8 cellular contexts compared by ENCODE assay signal in genomic region chr12:49777800-49778748, GRCh38. TPM values are rescaled to one million over a fixed set of nuclear protein-coding genes. Genes with fewer than 3 reads are reported as not detected.
A peak's percentile ranks its signal among the peaks of the same experiment; 100 is the strongest.
DNase-seq lines count a peak whose midpoint lies in the region; ATAC-seq and TF ChIP-seq lines count a peak whose summit lies in the region.

No MANE protein-coding gene starts in this region.

- peak; percentile 96 for ATAC-seq in CD4-positive, alpha-beta T cell (ENCODE audit: poor library complexity)
- ATAC-seq in HG02798 (IDR thresholded peaks at IDR 0.05; ENCODE audit: poor library complexity, unreplicated experiment), result peak; percentile 45
- ATAC-seq in HG03025 (IDR thresholded peaks at IDR 0.05; ENCODE audit: low FRiP score, unreplicated experiment), result no peak
- ATAC-seq in GM21367 (IDR thresholded peaks at IDR 0.05; ENCODE audit: unreplicated experiment), result no peak

- peak; percentile 91 for TF ChIP-seq CTCF in CD4-positive, alpha-beta T cell (IDR thresholded peaks at IDR 0.05)

- intact Hi-C loops in CD4-positive, alpha-beta T cell (cut with DNase I, micrococcal nuclease), result loop anchor here (1.0 to 10.0 kb wide), 4 partner anchors 37 to 133 kb away; partner anchors contain the start of gene TMBIM6 (in 2 of the 2)

- peaks cover 6% of the 10 kb centered on the region for H3K27me3 ChIP-seq in CD4-positive, alpha-beta T cell (ENCODE audit: control insufficient read depth, insufficient read depth, low read length)

- POLR2A ChIA-PET in CD4-positive, alpha-beta T cell (lab: Charles Lee), result interaction anchor here (2.2 to 2.5 kb wide), 2 partner anchors 37 to 65 kb away, joined by 9 to 32 read pairs; partner anchors contain the start of genes BCDIN3D and TMBIM6

- H3K9me3 Mint-ChIP-seq in CD4-positive, alpha-beta T cell, result no peaks in the 10 kb centered on the region
- H3K9me3 Mint-ChIP-seq in T-helper 1 cell treated with Interleukin-12 subunit alpha and Interleukin-12 subunit beta and Interleukin-4 antibody, amounts not matched to agents 30 μg/mL and 1 μg/mL, for 36 hours, result no peaks in the 10 kb centered on the region

- H3K4me3 Mint-ChIP-seq in CD4-positive, alpha-beta T cell, result no peak overlapping the region
- H3K4me3 Mint-ChIP-seq in T-helper 1 cell treated with Interleukin-12 subunit alpha and Interleukin-12 subunit beta and Interleukin-4 antibody, amounts not matched to agents 30 μg/mL and 1 μg/mL, for 36 hours, result no peak overlapping the region

- H3K27me3 Mint-ChIP-seq in CD4-positive, alpha-beta T cell, result peaks cover 31% of the 10 kb centered on the region
- H3K27me3 Mint-ChIP-seq in T-helper 1 cell treated with Interleukin-12 subunit alpha and Interleukin-12 subunit beta and Interleukin-4 antibody, amounts not matched to agents 30 μg/mL and 1 μg/mL, for 36 hours (ENCODE audit: low read depth), result peaks cover 27% of the 10 kb centered on the region

- H3K27ac Mint-ChIP-seq in CD4-positive, alpha-beta T cell, result no peak overlapping the region
- peak overlapping the region; percentile 0 for H3K27ac Mint-ChIP-seq in T-helper 1 cell treated with Interleukin-12 subunit alpha and Interleukin-12 subunit beta and Interleukin-4 antibody, amounts not matched to agents 30 μg/mL and 1 μg/mL, for 36 hours

- DNase-seq in CD4-positive, alpha-beta T cell, result peak; percentile 61 to 80 (median 72)
- peak; percentile 54 for DNase-seq in activated naive CD8-positive, alpha-beta T cell treated with anti-CD3 and anti-CD28 coated beads, Interleukin-2, amount 50 U/mL, for 16 hours (ENCODE audit: low read depth, low spot score)
- peak; percentile 48 for DNase-seq in iPS DF 19.7 (ENCODE audit: low read depth, low spot score)
- peak; percentile 58 to 61 (median 60) for DNase-seq in stimulated activated CD4-positive, alpha-beta T cell treated with anti-CD3 and anti-CD28 coated beads, Interleukin-1b, Interleukin-23, amount 100 ng/mL, for 24 hours (ENCODE audit: low read depth in 4 of 4, low spot score in 1 of 4)

- H3K36me3 Mint-ChIP-seq in CD4-positive, alpha-beta T cell (ENCODE audit: low read depth), result no peaks in the 10 kb centered on the region
- no peaks in the 10 kb centered on the region for H3K36me3 Mint-ChIP-seq in T-helper 1 cell treated with Interleukin-12 subunit alpha and Interleukin-12 subunit beta and Interleukin-4 antibody, amounts not matched to agents 30 μg/mL and 1 μg/mL, for 36 hours (ENCODE audit: low read depth)

- CTCF ChIA-PET in CD4-positive, alpha-beta T cell (lab: Charles Lee), result interaction anchor here (0.6 to 2.5 kb wide), 24 partner anchors 10 to 151 kb away, joined by 3 to 46 read pairs (median 4); partner anchors contain the start of genes BCDIN3D, FMNL3, NCKAP5L and TMBIM6

- H3K27ac ChIP-seq in CD4-positive, alpha-beta T cell (ENCODE audit: low read depth, low read length), result no peak overlapping the region

- H3K9me3 ChIP-seq in CD4-positive, alpha-beta T cell (ENCODE audit: control insufficient read depth, low read length), result no peaks in the 10 kb centered on the region

- peaks cover 10% of the 10 kb centered on the region for H3K4me1 Mint-ChIP-seq in CD4-positive, alpha-beta T cell (ENCODE audit: low read depth)
- H3K4me1 Mint-ChIP-seq in T-helper 1 cell treated with Interleukin-12 subunit alpha and Interleukin-12 subunit beta and Interleukin-4 antibody, amounts not matched to agents 30 μg/mL and 1 μg/mL, for 36 hours (ENCODE audit: low read depth), result peaks cover 18% of the 10 kb centered on the region

RNA-seq across cellular contexts. Expression of gene TMBIM6, which starts 36.7 kb away (rescaled TPM):
- 100 to 1,000 TPM; 274 to 279 TPM for total RNA-seq in CD4-positive, alpha-beta T cell

RNA-seq across cellular contexts. Expression of gene NCKAP5L, which starts 50.1 kb away (rescaled TPM):
- 1 to 10 TPM; 9.2 to 9.8 TPM for total RNA-seq in CD4-positive, alpha-beta T cell

Comparison
In these comparisons a context has a peak if more than half of its experiments do, and no peak if none do; other contexts are left out.
1. ATAC-seq: peak in CD4-positive, alpha-beta T cell (single experiment) and HG02798 (single experiment); none in HG03025 (single experiment) and GM21367 (single experiment).
2. Peak in every context shown above with its lines, with median percentiles within 50 percentile points of each other: DNase-seq.